Comparison of ENCODE assay signal across 1 cellular context in genomic region chr3:128151758-128152274, GRCh38.
TF ChIP-seq lines count a peak whose summit lies in the region.

No MANE protein-coding gene starts in this region.

TF ChIP-seq in HepG2, 621 proteins besides CTCF, POLR2A, EP300 and RAD21 (continued from another document and continues in another):
- TF ChIP-seq PREB (CRISPR knock-in tag; IDR thresholded peaks at IDR 0.05) (no peak), ZIK1 (CRISPR knock-in tag; IDR thresholded peaks at IDR 0.05; ENCODE audit: borderline replicate concordance, low read depth) (no peak), ZNF451 (CRISPR knock-in tag; IDR thresholded peaks at IDR 0.05) (no peak), ZNF549 (CRISPR knock-in tag; IDR thresholded peaks at IDR 0.05) (no peak), KLF6 (CRISPR knock-in tag; IDR thresholded peaks at IDR 0.05) (no peak), ZBTB2 (CRISPR knock-in tag; IDR thresholded peaks at IDR 0.05; ENCODE audit: low read depth) (no peak), SALL2 (CRISPR knock-in tag; IDR thresholded peaks at IDR 0.05) (peak; percentile 44; the same call in 1 of the 2 replicates), IRX3 (CRISPR knock-in tag; IDR thresholded peaks at IDR 0.05; ENCODE audit: borderline replicate concordance, low read depth) (no peak), YY1 (IDR thresholded peaks at IDR 0.05; ENCODE audit: insufficient read depth, insufficient replicate concordance, low read depth, low read length) (peak; percentile 43), RARG (CRISPR knock-in tag; IDR thresholded peaks at IDR 0.05; ENCODE audit: low read depth) (no peak), ZNF687 (CRISPR knock-in tag; IDR thresholded peaks at IDR 0.05) (peak; percentile 46; the same call in 1 of the 2 replicates), ZNF431 (CRISPR knock-in tag; IDR thresholded peaks at IDR 0.05; ENCODE audit: borderline replicate concordance, low read depth) (no peak; the same call in 1 of the 2 replicates), ZNF639 (CRISPR knock-in tag; conservative IDR thresholded peaks at IDR 0.05) (peak; percentile 73), KAT8 (CRISPR knock-in tag; IDR thresholded peaks at IDR 0.05) (0 out of 2 replicates have a peak, but pooled peaks have one; percentile 65), PAF1 (CRISPR knock-in tag; IDR thresholded peaks at IDR 0.05) (no peak), FIP1L1 (IDR thresholded peaks at IDR 0.05; ENCODE audit: borderline replicate concordance, insufficient read depth, low read depth, low read length) (no peak), ZNF598 (CRISPR knock-in tag; IDR thresholded peaks at IDR 0.05; ENCODE audit: borderline replicate concordance) (no peak), CBX5 (CRISPR knock-in tag; IDR thresholded peaks at IDR 0.05; ENCODE audit: borderline replicate concordance) (no peak; the same call in 1 of the 2 replicates), ASH2L (IDR thresholded peaks at IDR 0.05; ENCODE audit: insufficient read length, low read depth, low read length) (peak; percentile 80), ATM (IDR thresholded peaks at IDR 0.05; ENCODE audit: borderline replicate concordance) (no peak), ZNF326 (CRISPR knock-in tag; IDR thresholded peaks at IDR 0.05; ENCODE audit: borderline replicate concordance) (no peak), CENPBD1 (CRISPR knock-in tag; IDR thresholded peaks at IDR 0.05; ENCODE audit: borderline replicate concordance, low read depth) (no peak), ZNF207 (IDR thresholded peaks at IDR 0.05; ENCODE audit: borderline replicate concordance) (no peak), ZXDC (CRISPR knock-in tag; IDR thresholded peaks at IDR 0.05) (no peak), KLF16 (CRISPR knock-in tag; IDR thresholded peaks at IDR 0.05) (peak in 1 of 2 experiments; percentile 66; a peak in 1 of 4 replicates), ZBTB46 (CRISPR knock-in tag; IDR thresholded peaks at IDR 0.05; ENCODE audit: borderline replicate concordance) (no peak), ARID3A (IDR thresholded peaks at IDR 0.05; ENCODE audit: low read depth, low read length) (no peak), ZNF446 (CRISPR knock-in tag; IDR thresholded peaks at IDR 0.05) (0 out of 2 replicates have a peak, but pooled peaks have one; percentile 41), ZNF335 (CRISPR knock-in tag; IDR thresholded peaks at IDR 0.05) (no peak), NBN (conservative IDR thresholded peaks at IDR 0.05) (no peak), MYC (CRISPR knock-in tag; IDR thresholded peaks at IDR 0.05; ENCODE audit: borderline replicate concordance) (peak; percentile 94), TRIM22 (IDR thresholded peaks at IDR 0.05) (no peak), MBNL3 (CRISPR knock-in tag; conservative IDR thresholded peaks at IDR 0.05) (no peak), CBX2 (IDR thresholded peaks at IDR 0.05; ENCODE audit: low read depth, low read length) (no peak), CBX2 (CRISPR knock-in tag; IDR thresholded peaks at IDR 0.05; ENCODE audit: low read depth) (no peak), ZNF512 (CRISPR knock-in tag; IDR thresholded peaks at IDR 0.05) (no peak), ZNF776 (CRISPR knock-in tag; IDR thresholded peaks at IDR 0.05) (no peak)
